Comparison of ENCODE assay signal across 8 cellular contexts in genomic region chr6:99334526-99335127, GRCh38. TPM values are rescaled to one million over a fixed set of nuclear protein-coding genes. Genes with fewer than 3 reads are reported as not detected.
DNase-seq lines count a peak whose midpoint lies in the region; ATAC-seq and TF ChIP-seq lines count a peak whose summit lies in the region.

No MANE protein-coding gene starts in this region.

- DNase-seq in NCI-H82 (lab: John Stamatoyannopoulos, UW) = peak; percentile 51
- no peak for DNase-seq in NCI-H82 treated with DMSO at 0.1 percent for 48 hours (lab: John Stamatoyannopoulos, UW; ENCODE audit: unreplicated experiment)
- peak; percentile 85 for DNase-seq in OCI-M1 (lab: John Stamatoyannopoulos, UW)
- DNase-seq in dorsolateral prefrontal cortex = no peak
- no peak for DNase-seq in natural killer cell treated with Interleukin-12 subunit alpha and Interleukin-12 subunit beta and Interleukin-15 and Interleukin-18, amount 100 ng/mL, for 72 hours (ENCODE audit: low spot score)
- DNase-seq in activated effector memory CD4-positive, alpha-beta T cell treated with anti-CD3 and anti-CD28 coated beads, Interleukin-2, amount 50 U/mL, for 16 hours = no peak

- H3K27me3 Mint-ChIP-seq in natural killer cell treated with Interleukin-12 subunit alpha and Interleukin-12 subunit beta and Interleukin-15 and Interleukin-18, amount 100 ng/mL, for 72 hours = peaks cover 20 to 24% of the 10 kb centered on the region in 2 donors

- H3K9me3 Mint-ChIP-seq in natural killer cell treated with Interleukin-12 subunit alpha and Interleukin-12 subunit beta and Interleukin-15 and Interleukin-18, amount 100 ng/mL, for 72 hours = no peaks in the 10 kb centered on the region

- ATAC-seq in GM19397 (IDR thresholded peaks at IDR 0.05; ENCODE audit: unreplicated experiment) (peak; percentile 30), HG03571 (IDR thresholded peaks at IDR 0.05; ENCODE audit: unreplicated experiment) (peak; percentile 37)
- ATAC-seq in natural killer cell treated with Interleukin-12 subunit alpha and Interleukin-12 subunit beta and Interleukin-15 and Interleukin-18, amount 100 ng/mL, for 72 hours = peak; percentile 46 to 57

- no peaks in the 10 kb centered on the region for H3K36me3 Mint-ChIP-seq in natural killer cell treated with Interleukin-12 subunit alpha and Interleukin-12 subunit beta and Interleukin-15 and Interleukin-18, amount 100 ng/mL, for 72 hours

- peak in 52 of 56 donors; percentile 26 to 63 (median 48) for TF ChIP-seq CTCF in dorsolateral prefrontal cortex (IDR thresholded peaks at IDR 0.05 in 54 of 56, conservative IDR thresholded peaks at IDR 0.05 in 2 of 56; ENCODE audit: low read depth in 1 of 56, partially characterized antibody in 56 of 56)

- H3K4me3 Mint-ChIP-seq in natural killer cell treated with Interleukin-12 subunit alpha and Interleukin-12 subunit beta and Interleukin-15 and Interleukin-18, amount 100 ng/mL, for 72 hours = no peak overlapping the region

- H3K27ac ChIP-seq in dorsolateral prefrontal cortex = no peak overlapping the region

- H3K27me3 ChIP-seq in dorsolateral prefrontal cortex = no peaks in the 10 kb centered on the region

- no peak overlapping the region for H3K4me3 ChIP-seq in dorsolateral prefrontal cortex

- intact Hi-C loops in dorsolateral prefrontal cortex (cut with DNase I) = loop anchor here (2.0 to 10.0 kb wide), 3 partner anchors 58 to 90 kb away; partner anchors contain the start of genes COQ3 (in 2 of the 2) and PNISR (in 1 of the 2)

- H3K4me1 Mint-ChIP-seq in natural killer cell treated with Interleukin-12 subunit alpha and Interleukin-12 subunit beta and Interleukin-15 and Interleukin-18, amount 100 ng/mL, for 72 hours (ENCODE audit: low read depth in 2 of 2) = no peaks in the 10 kb centered on the region

- H3K27ac Mint-ChIP-seq in natural killer cell treated with Interleukin-12 subunit alpha and Interleukin-12 subunit beta and Interleukin-15 and Interleukin-18, amount 100 ng/mL, for 72 hours = no peak overlapping the region

RNA-seq across cellular contexts. Expression of gene FAXC, which starts 14.8 kb away (rescaled TPM):
- 10 to 100 TPM; 15.7 to 98.6 (median 63.3) TPM for total RNA-seq in dorsolateral prefrontal cortex
- total RNA-seq in natural killer cell treated with Interleukin-12 subunit alpha and Interleukin-12 subunit beta and Interleukin-15 and Interleukin-18, amount 100 ng/mL, for 72 hours = not detected

RNA-seq across cellular contexts. Expression of gene COQ3, which starts 59.4 kb away (rescaled TPM):
- 10 to 100 TPM in 79 of 120 experiments, 1 to 10 TPM in 41; 3.5 to 21.5 (median 11.5) TPM for total RNA-seq in dorsolateral prefrontal cortex
- 10 to 100 TPM in 1 of 2 donors, 1 to 10 TPM in 1; 7.9 to 12.5 TPM for total RNA-seq in natural killer cell treated with Interleukin-12 subunit alpha and Interleukin-12 subunit beta and Interleukin-15 and Interleukin-18, amount 100 ng/mL, for 72 hours

Comparison
In these comparisons a context has a peak if more than half of its experiments do, and no peak if none do; other contexts are left out.
1. DNase-seq: peak in NCI-H82 (single experiment) and OCI-M1 (single experiment); none in NCI-H82 treated with DMSO at 0.1 percent for 48 hours (single experiment), dorsolateral prefrontal cortex (0 of 10), natural killer cell treated with Interleukin-12 subunit alpha and Interleukin-12 subunit beta and Interleukin-15 and Interleukin-18, amount 100 ng/mL, for 72 hours (single experiment) and activated effector memory CD4-positive, alpha-beta T cell treated with anti-CD3 and anti-CD28 coated beads, Interleukin-2, amount 50 U/mL, for 16 hours (single experiment).
2. RNA of gene FAXC, which starts 14.8 kb away (total RNA-seq): 15.7 to 98.6 TPM in dorsolateral prefrontal cortex; not detected in natural killer cell treated with Interleukin-12 subunit alpha and Interleukin-12 subunit beta and Interleukin-15 and Interleukin-18, amount 100 ng/mL, for 72 hours; every median in the first group is over 10 times any median in the second.
3. Peak in every context shown above with its lines, with median percentiles within 50 percentile points of each other: ATAC-seq.